Comparison of ENCODE assay signal across 8 cellular contexts in the genomic region with DNA sequence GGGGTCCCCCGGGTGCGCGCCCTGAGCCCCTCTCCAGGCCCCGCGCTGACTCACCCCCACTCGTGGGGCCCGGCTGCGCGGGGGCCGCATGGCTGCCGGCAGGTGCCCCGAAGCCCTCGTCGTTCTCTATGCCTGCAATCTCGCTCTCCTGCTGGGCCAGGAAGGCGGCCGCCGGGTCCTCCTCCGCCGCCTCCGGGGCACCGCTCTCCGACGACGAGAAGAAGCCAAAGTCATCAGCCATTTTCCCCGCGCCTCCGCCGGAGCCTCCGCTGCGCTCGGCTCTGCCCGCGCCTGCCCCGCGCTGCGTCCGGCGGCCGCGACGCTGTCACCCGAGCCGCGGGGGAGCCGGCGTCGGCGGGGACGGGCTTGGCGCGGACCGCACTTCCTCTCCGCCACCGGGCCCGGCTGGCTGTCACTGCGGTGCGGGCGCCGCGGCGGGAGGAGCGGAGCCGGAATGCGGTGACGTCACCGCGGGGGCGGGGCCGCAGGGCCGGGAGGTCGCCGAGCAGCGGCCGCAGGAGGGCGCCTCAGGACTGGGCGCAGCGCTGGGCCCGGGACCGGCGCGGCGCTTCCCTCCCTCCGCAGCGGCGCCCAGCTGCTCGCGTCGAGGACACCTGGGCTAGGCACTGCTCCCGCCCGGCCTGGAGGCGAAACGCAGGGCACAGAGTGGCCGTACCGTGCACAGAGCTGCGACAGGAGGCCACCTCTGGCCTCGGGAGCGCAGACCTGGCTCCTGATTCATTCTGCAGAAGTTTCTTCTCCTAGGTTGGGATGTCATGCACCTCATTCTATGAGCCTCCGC. TPM values are rescaled to one million over a fixed set of nuclear protein-coding genes. Genes with fewer than 3 reads are reported as not detected.
DNase-seq lines count a peak whose midpoint lies in the region; ATAC-seq and TF ChIP-seq lines count a peak whose summit lies in the region.

A gene with protein sequence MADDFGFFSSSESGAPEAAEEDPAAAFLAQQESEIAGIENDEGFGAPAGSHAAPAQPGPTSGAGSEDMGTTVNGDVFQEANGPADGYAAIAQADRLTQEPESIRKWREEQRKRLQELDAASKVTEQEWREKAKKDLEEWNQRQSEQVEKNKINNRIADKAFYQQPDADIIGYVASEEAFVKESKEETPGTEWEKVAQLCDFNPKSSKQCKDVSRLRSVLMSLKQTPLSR (minus strand): TSS at position 417 of the 802 bp plus-strand sequence. CDS start 176 bp downstream, at position 241.

- H3K36me3 ChIP-seq in left ventricle myocardium inferior (no peaks in the 10 kb centered on the region), prostate gland (no peaks in the 10 kb centered on the region)

- peak; percentile 90 for ATAC-seq in HG02610 (IDR thresholded peaks at IDR 0.05; ENCODE audit: unreplicated experiment)

- H3K27ac ChIP-seq in left ventricle myocardium inferior (replicated peaks) = peak within 1 kb of the TSS; percentile 93
- peak within 1 kb of the TSS; percentile 83 to 85 for H3K27ac ChIP-seq in prostate gland

- H3K4me1 Mint-ChIP-seq in T-helper 1 cell treated with Interleukin-12 subunit alpha and Interleukin-12 subunit beta and Interleukin-4 antibody, amounts not matched to agents 30 μg/mL and 1 μg/mL, for 36 hours (ENCODE audit: low read depth) = peaks cover 32% of the 10 kb centered on the region

- peak; percentile 81 for DNase-seq in NCI-H1092 treated with DMSO at 0.1 percent for 48 hours (lab: John Stamatoyannopoulos, UW)
- DNase-seq in amniotic stem cell (lab: John Stamatoyannopoulos, UW) = peak; percentile 49
- peak; percentile 94 for DNase-seq in left ventricle myocardium inferior
- peak; percentile 92 for DNase-seq in prostate gland (ENCODE audit: low spot score)
- peak; percentile 89 for DNase-seq in ureter (ENCODE audit: low spot score)

- peak within 1 kb of the TSS; percentile 87 for H3K4me3 Mint-ChIP-seq in T-helper 1 cell treated with Interleukin-12 subunit alpha and Interleukin-12 subunit beta and Interleukin-4 antibody, amounts not matched to agents 30 μg/mL and 1 μg/mL, for 36 hours

- intact Hi-C loops in left ventricle myocardium inferior (cut with micrococcal nuclease) = no loop called here
- intact Hi-C loops in prostate gland (cut with DNase I) = loop anchor here (2.0 to 10.0 kb wide), 4 partner anchors 32 to 228 kb away; partner anchors contain the start of genes FAF2, RNF44 and TSPAN17

- peak within 1 kb of the TSS; percentile 83 for H3K27ac Mint-ChIP-seq in T-helper 1 cell treated with Interleukin-12 subunit alpha and Interleukin-12 subunit beta and Interleukin-4 antibody, amounts not matched to agents 30 μg/mL and 1 μg/mL, for 36 hours

- peaks cover 20% of the 10 kb centered on the region for H3K27me3 Mint-ChIP-seq in T-helper 1 cell treated with Interleukin-12 subunit alpha and Interleukin-12 subunit beta and Interleukin-4 antibody, amounts not matched to agents 30 μg/mL and 1 μg/mL, for 36 hours (ENCODE audit: low read depth)

- TF ChIP-seq CTCF in GM12875 (IDR thresholded peaks at IDR 0.05; ENCODE audit: borderline replicate concordance, insufficient read depth, low read depth, low read length) (peak; percentile 89), left ventricle myocardium inferior (IDR thresholded peaks at IDR 0.05; ENCODE audit: borderline replicate concordance) (peak; percentile 87), prostate gland (IDR thresholded peaks at IDR 0.05) (peak; percentile 83 to 98 (median 93))

- H3K9me3 ChIP-seq in left ventricle myocardium inferior (replicated peaks) (no peaks in the 10 kb centered on the region), prostate gland (no peaks in the 10 kb centered on the region)

- no peaks in the 10 kb centered on the region for H3K27me3 ChIP-seq in left ventricle myocardium inferior (ENCODE audit: low read depth)
- H3K27me3 ChIP-seq in prostate gland (replicated peaks; ENCODE audit: insufficient read depth) = no peaks in the 10 kb centered on the region

- H3K4me1 ChIP-seq in left ventricle myocardium inferior (peaks cover 55% of the 10 kb centered on the region), prostate gland (replicated peaks) (no peaks in the 10 kb centered on the region)

- 2% methylated on average over 56 of the region's 99 CpGs for WGBS in prostate gland

- peaks cover 6% of the 10 kb centered on the region for H3K36me3 Mint-ChIP-seq in T-helper 1 cell treated with Interleukin-12 subunit alpha and Interleukin-12 subunit beta and Interleukin-4 antibody, amounts not matched to agents 30 μg/mL and 1 μg/mL, for 36 hours (ENCODE audit: low read depth)

- peak within 1 kb of the TSS; percentile 87 for H3K4me3 ChIP-seq in GM12875 (ENCODE audit: low read depth, low read length)
- peak within 1 kb of the TSS; percentile 97 for H3K4me3 ChIP-seq in left ventricle myocardium inferior
- H3K4me3 ChIP-seq in prostate gland = peak within 1 kb of the TSS; percentile 92 to 98

- peak; percentile 90 for TF ChIP-seq POLR2A in prostate gland (IDR thresholded peaks at IDR 0.05)

- peaks cover 4% of the 10 kb centered on the region for H3K9me3 Mint-ChIP-seq in T-helper 1 cell treated with Interleukin-12 subunit alpha and Interleukin-12 subunit beta and Interleukin-4 antibody, amounts not matched to agents 30 μg/mL and 1 μg/mL, for 36 hours

RNA-seq across cellular contexts. Expression of the gene that starts here (rescaled TPM):
- total RNA-seq in left ventricle myocardium inferior = 216 TPM
- 100 to 1,000 TPM; 105 to 125 TPM for total RNA-seq in prostate gland
- 66.1 TPM for total RNA-seq in ureter

Comparison
In these comparisons a context has a peak if more than half of its experiments do, and no peak if none do; other contexts are left out.
1. Peak in every context shown above with its lines: DNase-seq, ATAC-seq, H3K4me3 ChIP-seq and H3K27ac ChIP-seq.